8 cellular contexts compared by ENCODE assay signal in the genomic region with DNA sequence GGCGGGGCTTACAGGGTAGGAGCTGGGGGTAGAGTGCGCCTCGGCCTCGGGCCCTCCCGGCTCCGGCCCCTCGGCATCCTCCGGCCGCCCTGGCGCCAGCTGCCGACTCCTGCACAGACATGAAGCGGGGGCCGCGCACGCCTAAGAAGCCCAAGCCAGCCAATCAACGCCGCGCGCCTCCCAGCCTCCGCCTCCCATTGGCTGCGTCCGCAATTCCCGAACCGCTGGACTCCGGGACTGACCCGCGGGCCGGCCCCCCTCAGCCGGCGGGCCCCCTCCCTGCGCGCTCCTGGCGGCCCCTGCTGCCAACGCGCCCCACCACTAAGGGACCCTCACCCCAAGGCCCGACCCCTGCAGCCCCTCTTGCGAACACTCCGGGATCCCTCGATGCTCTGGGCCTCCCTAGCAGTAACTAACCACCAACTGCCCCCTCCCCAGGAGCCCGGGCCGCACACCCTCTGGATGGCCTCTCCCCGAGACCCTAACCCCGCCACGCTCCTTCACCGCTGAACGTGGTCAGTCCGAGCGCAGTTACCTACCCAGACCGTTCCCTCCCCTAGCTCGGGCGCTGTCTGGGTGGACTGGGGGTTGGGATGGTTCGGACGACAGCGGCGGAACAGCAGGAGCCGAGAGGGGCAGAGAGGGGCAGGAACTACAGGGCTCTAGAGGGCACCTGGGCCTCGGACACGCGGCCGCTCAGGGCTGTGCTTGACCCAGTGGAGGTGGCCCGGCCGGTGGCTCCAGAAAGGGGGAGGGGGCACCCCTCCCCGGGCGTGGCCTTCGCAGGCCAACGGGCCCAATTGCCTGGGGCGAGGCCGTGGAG.
DNase-seq lines count a peak whose midpoint lies in the region; ATAC-seq lines count a peak whose summit lies in the region.

No MANE protein-coding gene starts in this region.

- H3K27me3 Mint-ChIP-seq in memory B cell = peaks cover 35% of the 10 kb centered on the region

- no peaks in the 10 kb centered on the region for H3K36me3 Mint-ChIP-seq in memory B cell

- no peak overlapping the region for H3K27ac Mint-ChIP-seq in memory B cell

- peak; percentile 25 for ATAC-seq in memory B cell (ENCODE audit: low read depth)

- H3K4me3 Mint-ChIP-seq in memory B cell = peak overlapping the region; percentile 70

- DNase-seq in stimulated activated CD4-positive, alpha-beta T cell treated with anti-CD3 and anti-CD28 coated beads, Interleukin-12 subunit alpha, Interleukin-12 subunit beta, amount 100 ng/mL, for 4 hours = peak; percentile 36
- no peak for DNase-seq in stimulated activated CD4-positive, alpha-beta T cell treated with anti-CD3 and anti-CD28 coated beads, Interleukin-4, amount 100 ng/mL, for 24 hours
- peak; percentile 50 for DNase-seq in NCI-H1092 treated with DMSO at 0.1 percent for 48 hours (lab: John Stamatoyannopoulos, UW)
- peak; percentile 88 for DNase-seq in UCSD-AML1 (lab: John Stamatoyannopoulos, UW; ENCODE audit: unreplicated experiment)
- DNase-seq in epidermal melanocyte (ENCODE audit: insufficient read length, low spot score) = peak; percentile 78
- DNase-seq in memory B cell (ENCODE audit: low spot score in 2 of 2) = no peak
- DNase-seq in stromal cell of bone marrow (ENCODE audit: low read depth) = peak; percentile 65
- no peak for DNase-seq in SKM-1 (lab: John Stamatoyannopoulos, UW; ENCODE audit: unreplicated experiment)

- H3K9me3 Mint-ChIP-seq in memory B cell = no peaks in the 10 kb centered on the region

- peaks cover 25% of the 10 kb centered on the region for H3K4me1 Mint-ChIP-seq in memory B cell

Comparison
In these comparisons a context has a peak if more than half of its experiments do, and no peak if none do; other contexts are left out.
1. DNase-seq: peak in stimulated activated CD4-positive, alpha-beta T cell treated with anti-CD3 and anti-CD28 coated beads, Interleukin-12 subunit alpha, Interleukin-12 subunit beta, amount 100 ng/mL, for 4 hours (single experiment), NCI-H1092 treated with DMSO at 0.1 percent for 48 hours (single experiment), UCSD-AML1 (single experiment), epidermal melanocyte (single experiment) and stromal cell of bone marrow (single experiment); none in stimulated activated CD4-positive, alpha-beta T cell treated with anti-CD3 and anti-CD28 coated beads, Interleukin-4, amount 100 ng/mL, for 24 hours (single experiment), memory B cell (0 of 2) and SKM-1 (single experiment).